12 cellular contexts compared by ENCODE assay signal in the genomic region with DNA sequence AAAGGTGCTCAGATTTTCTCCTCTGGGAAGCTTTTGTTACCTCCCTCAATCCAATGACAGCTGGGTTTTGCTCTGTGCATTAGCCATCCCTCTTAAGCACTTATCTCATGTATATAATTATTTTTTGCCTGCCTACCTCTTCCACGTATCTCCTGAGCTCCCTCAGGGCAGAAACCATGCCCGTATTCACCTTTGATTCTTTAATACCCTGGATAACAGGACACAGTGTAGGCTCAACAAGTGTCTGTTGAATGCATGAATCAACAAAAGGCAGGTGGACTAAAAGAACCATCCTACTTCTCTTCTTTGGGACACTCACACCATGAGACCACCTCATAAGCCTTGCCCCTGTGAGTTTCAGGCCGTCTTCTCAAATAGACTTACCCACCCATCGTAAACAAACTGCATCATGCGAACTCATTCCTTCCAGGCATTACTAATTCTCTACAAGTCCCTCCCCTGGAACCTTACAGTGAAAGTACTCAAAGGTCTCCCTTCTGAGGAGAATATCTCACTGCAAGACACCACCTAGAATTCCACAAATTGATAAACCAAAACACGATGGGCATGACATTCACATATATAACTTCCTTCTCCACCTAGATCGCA. TPM values are rescaled to one million over a fixed set of nuclear protein-coding genes. Genes with fewer than 3 reads are reported as not detected.
DNase-seq lines count a peak whose midpoint lies in the region; ATAC-seq and TF ChIP-seq lines count a peak whose summit lies in the region.
"Had no signal": no experiment of that assay in that cellular context is flagged by ENCODE, and none has a peak within 500 bp of the region (broad histone marks: within the 10 kb centered on the region; RNA-seq: fewer than 3 reads in every experiment).

No MANE protein-coding gene starts in this region.

- H3K4me3 Mint-ChIP-seq in WTC11 (no peak overlapping the region), immature natural killer cell (no peak overlapping the region)

- H3K4me1 Mint-ChIP-seq in WTC11 (peaks cover 27% of the 10 kb centered on the region), immature natural killer cell (peaks cover 69 to 86% of the 10 kb centered on the region in 2 donors)

- CTCF ChIA-PET in WTC11 (lab: Charles Lee), result no interaction called here

- TF ChIP-seq CTCF in heart right ventricle (IDR thresholded peaks at IDR 0.05), result no peak
- no peak for TF ChIP-seq CTCF in WTC11 (IDR thresholded peaks at IDR 0.05)
- TF ChIP-seq CTCF in tibial artery (IDR thresholded peaks at IDR 0.05), result no peak

- no peaks in the 10 kb centered on the region for H3K9me3 Mint-ChIP-seq in WTC11
- no peaks in the 10 kb centered on the region for H3K9me3 Mint-ChIP-seq in immature natural killer cell

- DNase-seq in heart right ventricle, result no peak
- DNase-seq in Right ventricle myocardium superior, result no peak
- DNase-seq in WTC11 (ENCODE audit: low spot score), result no peak
- DNase-seq in immature natural killer cell, result no peak
- DNase-seq in tibial artery, result no peak
- no peak for DNase-seq in NCI-H2171 treated with DMSO at 0.1 percent for 48 hours (lab: John Stamatoyannopoulos, UW)
- no peak for DNase-seq in erythroblast (lab: John Stamatoyannopoulos, UW)
- DNase-seq: activated T-cell treated with anti-CD3 and anti-CD28 coated beads, Interleukin-2, amount 50 U/mL, for 1 hour; BE2C; hypothalamus; NCI-H510A had no signal

- H3K4me3 ChIP-seq in heart right ventricle, result peak overlapping the region in 2 of 10 donors; percentile 75 to 92
- peak overlapping the region in 1 of 2 donors; percentile 91 for H3K4me3 ChIP-seq in tibial artery

- H3K9me3 ChIP-seq in heart right ventricle, result no peaks in the 10 kb centered on the region
- H3K9me3 ChIP-seq in tibial artery, result no peaks in the 10 kb centered on the region
- H3K9me3 ChIP-seq: BE2C had no signal

- peak overlapping the region in 7 of 10 donors; percentile 1 to 98 (median 96) for H3K27ac ChIP-seq in heart right ventricle
- peak overlapping the region; percentile 95 to 97 for H3K27ac ChIP-seq in tibial artery

- 72 to 77% methylated on average over 7 of the region's 7 CpGs for WGBS in heart right ventricle, 2 donors

- H3K36me3 ChIP-seq in heart right ventricle (peaks cover 0 to 20% (median 0%) of the 10 kb centered on the region in 9 donors), tibial artery (no peaks in the 10 kb centered on the region)

- H3K27me3 ChIP-seq in heart right ventricle, result no peaks in the 10 kb centered on the region
- H3K27me3 ChIP-seq in tibial artery, result no peaks in the 10 kb centered on the region
- H3K27me3 ChIP-seq: BE2C had no signal

- H3K36me3 Mint-ChIP-seq in WTC11, result peaks cover 11% of the 10 kb centered on the region
- no peaks in the 10 kb centered on the region for H3K36me3 Mint-ChIP-seq in immature natural killer cell

- TF ChIP-seq POLR2A in erythroblast (IDR thresholded peaks at IDR 0.05; ENCODE audit: low read length), result no peak

- H3K4me1 ChIP-seq in heart right ventricle (peaks cover 3 to 85% (median 79%) of the 10 kb centered on the region in 9 donors), tibial artery (peaks cover 0 to 79% (median 54%) of the 10 kb centered on the region in 4 donors)
- H3K4me1 ChIP-seq: BE2C had no signal

- ATAC-seq in heart right ventricle (no peak), Right ventricle myocardium superior (ENCODE audit: poor library complexity) (no peak), WTC11 (no peak), HG03460 (IDR thresholded peaks at IDR 0.05; ENCODE audit: unreplicated experiment) (no peak)

- H3K27ac Mint-ChIP-seq in WTC11 (0 out of 2 replicates have a peak overlapping the region, but pooled peaks have one; percentile 71), immature natural killer cell (peak overlapping the region in 4 of 6 donors; percentile 13 to 92 (median 50))

- intact Hi-C loops in heart right ventricle (cut with DNase I), result loop anchor here in 8 of 10 donors (5.0 to 10.0 kb wide), 5 partner anchors 35 to 57 kb away; no protein-coding TSS in a partner anchor
- intact Hi-C loops in Right ventricle myocardium superior (cut with DNase I), result loop anchor here (5.0 kb wide), 1 partner anchor 35 kb away; no protein-coding TSS in a partner anchor
- intact Hi-C loops in tibial artery (cut with DNase I; ENCODE audit: low total_unique reads), result no loop called here

- no peaks in the 10 kb centered on the region for H3K27me3 Mint-ChIP-seq in WTC11 (ENCODE audit: low read depth)
- peaks cover 0 to 3% (median 3%) of the 10 kb centered on the region in 3 donors for H3K27me3 Mint-ChIP-seq in immature natural killer cell (ENCODE audit: low read depth in 3 of 3)

- POLR2A ChIA-PET in WTC11 (lab: Charles Lee), result no interaction called here

TF ChIP-seq in WTC11, 78 proteins besides CTCF, POLR2A, EP300 and RAD21:
- TF ChIP-seq GRHL2 (CRISPR knock-in tag; IDR thresholded peaks at IDR 0.05; ENCODE audit: insufficient replicate concordance, severe bottlenecking) (no peak), ZNF263 (CRISPR knock-in tag; IDR thresholded peaks at IDR 0.05; ENCODE audit: low read depth) (no peak)

RNA-seq across cellular contexts. Expression of a gene that starts 3.2 kb away (rescaled TPM):
- total RNA-seq in heart right ventricle (10 to 100 TPM; 45.7 to 95.9 (median 76.2) TPM), Right ventricle myocardium superior (54.8 TPM), WTC11 (2021) (69.9 to 84.5 TPM (median 78.9 TPM) in 3 replicates)
- polyA plus RNA-seq in heart right ventricle (10 to 100 TPM; 30.4 to 54.7 TPM), immature natural killer cell (10 to 100 TPM; 12.0 to 35.9 (median 14.5) TPM)
